In genomic region chr5:10441083-10441991, GRCh38 we compare ENCODE assay signal across 8 cellular contexts. TPM values are rescaled to one million over a fixed set of nuclear protein-coding genes. Genes with fewer than 3 reads are reported as not detected.
DNase-seq lines count a peak whose midpoint lies in the region; ATAC-seq, FAIRE-seq and TF ChIP-seq lines count a peak whose summit lies in the region.

TSS of gene ROPN1L (plus strand) at chr5:10441879. CDS start at chr5:10442168, 289 bp downstream.

- H3K9me3 Mint-ChIP-seq in naive thymus-derived CD4-positive, alpha-beta T cell = peaks cover 0 to 11% (median 0%) of the 10 kb centered on the region in 11 donors
- H3K9me3 Mint-ChIP-seq in stimulated activated memory B cell treated with anti-CD40 and anti-IgM and Interleukin-4, amounts not matched to agents 10 μg/mL and 1 μg/mL and 100 μg/mL, for 72 hours = no peaks in the 10 kb centered on the region

- H3K27me3 Mint-ChIP-seq in naive thymus-derived CD4-positive, alpha-beta T cell = peaks cover 0 to 7% (median 0%) of the 10 kb centered on the region in 5 donors
- no peaks in the 10 kb centered on the region for H3K27me3 Mint-ChIP-seq in stimulated activated memory B cell treated with anti-CD40 and anti-IgM and Interleukin-4, amounts not matched to agents 10 μg/mL and 1 μg/mL and 100 μg/mL, for 72 hours

- peaks cover 6% of the 10 kb centered on the region for H3K4me1 ChIP-seq in fibroblast of lung (ENCODE audit: control insufficient read depth, extremely low read depth, insufficient read depth, low read length)
- H3K4me1 ChIP-seq in naive thymus-derived CD4-positive, alpha-beta T cell (ENCODE audit: control insufficient read depth in 2 of 2, insufficient read depth in 2 of 2, low read length in 2 of 2) = peaks cover 35 to 44% of the 10 kb centered on the region in 2 donors

- peak within 1 kb of the TSS; percentile 66 for H3K4me3 ChIP-seq in Jurkat, Clone E6-1 (ENCODE audit: low read length)
- peak within 1 kb of the TSS; percentile 53 to 71 (median 59) for H3K4me3 ChIP-seq in fibroblast of lung (replicated peaks in 1 of 4; ENCODE audit: control extremely low read depth in 1 of 4, insufficient read depth in 1 of 4, low read depth in 3 of 4, low read length in 4 of 4)
- peak within 1 kb of the TSS; percentile 97 for H3K4me3 ChIP-seq in naive thymus-derived CD4-positive, alpha-beta T cell (ENCODE audit: low read length)

- H3K9ac ChIP-seq in fibroblast of lung (ENCODE audit: insufficient read depth, low read length) = peak within 1 kb of the TSS; percentile 45

- H3K27me3 ChIP-seq in fibroblast of lung (ENCODE audit: control insufficient read depth, insufficient read depth, low read length) = no peaks in the 10 kb centered on the region
- no peaks in the 10 kb centered on the region for H3K27me3 ChIP-seq in naive thymus-derived CD4-positive, alpha-beta T cell (ENCODE audit: control insufficient read depth in 2 of 2, insufficient read depth in 2 of 2, low read length in 2 of 2)

- H3K27ac Mint-ChIP-seq in naive thymus-derived CD4-positive, alpha-beta T cell = peak within 1 kb of the TSS in 8 of 9 donors; percentile 31 to 82 (median 68)
- H3K27ac Mint-ChIP-seq in stimulated activated memory B cell treated with anti-CD40 and anti-IgM and Interleukin-4, amounts not matched to agents 10 μg/mL and 1 μg/mL and 100 μg/mL, for 72 hours = peak within 1 kb of the TSS; percentile 19

- H3K36me3 Mint-ChIP-seq in naive thymus-derived CD4-positive, alpha-beta T cell = peaks cover 0 to 26% (median 4%) of the 10 kb centered on the region in 5 donors
- no peaks in the 10 kb centered on the region for H3K36me3 Mint-ChIP-seq in stimulated activated memory B cell treated with anti-CD40 and anti-IgM and Interleukin-4, amounts not matched to agents 10 μg/mL and 1 μg/mL and 100 μg/mL, for 72 hours

- CTCF ChIA-PET in naive thymus-derived CD4-positive, alpha-beta T cell (lab: Charles Lee) = interaction anchor here (3.1 kb wide), 1 partner anchor 11 kb away, joined by 9 read pairs; no protein-coding TSS in a partner anchor

- no peaks in the 10 kb centered on the region for H3K79me2 ChIP-seq in fibroblast of lung (ENCODE audit: control insufficient read depth, insufficient read depth, low read length)

- peak within 1 kb of the TSS; percentile 98 for H3K4me2 ChIP-seq in fibroblast of lung (ENCODE audit: extremely low read depth, insufficient read depth, low read length)

- peak within 1 kb of the TSS; percentile 77 for H2AFZ ChIP-seq in fibroblast of lung (ENCODE audit: low read length)

- no peak for TF ChIP-seq CTCF in fibroblast of lung (conservative IDR thresholded peaks at IDR 0.05 in 1 of 2, IDR thresholded peaks at IDR 0.05 in 1 of 2; ENCODE audit: low read depth in 1 of 2, low read length in 2 of 2)

- POLR2A ChIA-PET in naive thymus-derived CD4-positive, alpha-beta T cell (lab: Charles Lee) = interaction anchor here (0.5 to 1.1 kb wide), 5 partner anchors 12 to 191 kb away, joined by 3 to 5 read pairs (median 4); partner anchors contain the start of genes ATPSCKMT, CCT5 and MARCHF6

- H3K27ac ChIP-seq in fibroblast of lung (ENCODE audit: insufficient read depth, low read length) = peak within 1 kb of the TSS; percentile 42
- peak within 1 kb of the TSS; percentile 68 for H3K27ac ChIP-seq in naive thymus-derived CD4-positive, alpha-beta T cell (ENCODE audit: low read depth, low read length)

- intact Hi-C loops in naive thymus-derived CD4-positive, alpha-beta T cell (cut with micrococcal nuclease) = loop anchor here (1.0 to 5.0 kb wide), 7 partner anchors 17 to 319 kb away; partner anchors contain the start of genes ANKRD33B (in 2 of the 2), CCT5 (in 2 of the 2), MARCHF6 (in 2 of the 2) and CMBL (in 1 of the 2)

- peak within 1 kb of the TSS; percentile 83 to 94 (median 87) for H3K4me3 Mint-ChIP-seq in naive thymus-derived CD4-positive, alpha-beta T cell
- H3K4me3 Mint-ChIP-seq in stimulated activated memory B cell treated with anti-CD40 and anti-IgM and Interleukin-4, amounts not matched to agents 10 μg/mL and 1 μg/mL and 100 μg/mL, for 72 hours = peak within 1 kb of the TSS; percentile 88

- no peak for FAIRE-seq in RCC 7860 (lab: Jason Lieb, UNC)

- no peaks in the 10 kb centered on the region for H4K20me1 ChIP-seq in fibroblast of lung (ENCODE audit: control insufficient read depth, extremely low read depth, insufficient read depth, low read length)

- DNase-seq in DMS79 (lab: John Stamatoyannopoulos, UW) (peak; percentile 72), RCC 7860 (ENCODE audit: low spot score) (peak; percentile 77), fibroblast of lung (ENCODE audit: low read depth in 2 of 2) (peak; percentile 81 to 86)
- peak; percentile 48 for DNase-seq in Jurkat, Clone E6-1 (ENCODE audit: low read depth, low spot score)
- DNase-seq in activated T-helper 1 cell treated with anti-CD3 and anti-CD28 coated beads, Interleukin-2, amount 50 U/mL, for 16 hours (ENCODE audit: low read depth in 1 of 2, low spot score in 1 of 2) = peak; percentile 52 to 71
- peak; percentile 64 to 89 (median 75) for DNase-seq in naive thymus-derived CD4-positive, alpha-beta T cell

- ATAC-seq in GM21737 (IDR thresholded peaks at IDR 0.05; ENCODE audit: unreplicated experiment) = peak; percentile 98
- peak; percentile 97 for ATAC-seq in naive thymus-derived CD4-positive, alpha-beta T cell
- ATAC-seq in stimulated activated memory B cell treated with anti-CD40 and anti-IgM and Interleukin-4, amounts not matched to agents 10 μg/mL and 1 μg/mL and 100 μg/mL, for 72 hours = peak; percentile 98

- peaks cover 36 to 58% (median 49%) of the 10 kb centered on the region in 7 donors for H3K4me1 Mint-ChIP-seq in naive thymus-derived CD4-positive, alpha-beta T cell
- H3K4me1 Mint-ChIP-seq in stimulated activated memory B cell treated with anti-CD40 and anti-IgM and Interleukin-4, amounts not matched to agents 10 μg/mL and 1 μg/mL and 100 μg/mL, for 72 hours = peaks cover 32% of the 10 kb centered on the region

- H3K9me3 ChIP-seq in fibroblast of lung (ENCODE audit: control insufficient read depth, insufficient read depth, low read depth, low read length) = no peaks in the 10 kb centered on the region
- no peaks in the 10 kb centered on the region for H3K9me3 ChIP-seq in naive thymus-derived CD4-positive, alpha-beta T cell (ENCODE audit: control insufficient read depth in 2 of 3, low read length in 3 of 3)

- no peaks in the 10 kb centered on the region for H3K36me3 ChIP-seq in fibroblast of lung (ENCODE audit: control insufficient read depth, insufficient read depth, low read length)
- no peaks in the 10 kb centered on the region for H3K36me3 ChIP-seq in naive thymus-derived CD4-positive, alpha-beta T cell (ENCODE audit: control insufficient read depth in 2 of 3, insufficient read depth in 3 of 3, low read length in 3 of 3)

RNA-seq across cellular contexts. Expression of gene ROPN1L, which starts in this region (rescaled TPM):
- polyA plus RNA-seq in Jurkat, Clone E6-1 (2012; ENCODE audit: insufficient read depth, insufficient read length) = 0.82 TPM
- total RNA-seq in fibroblast of lung = 0.17 and 0.26 TPM in 2 replicates
- 0.26 and 0.50 TPM in 2 replicates for polyA plus RNA-seq in fibroblast of lung
- polyA plus RNA-seq in fibroblast of lung (2012) = 0.33 and 0.55 TPM in 2 replicates
- not detected in 2 replicates for polyA minus RNA-seq in fibroblast of lung (ENCODE audit: low replicate concordance)
- 1 to 10 TPM in 2 of 5 experiments, under 1 TPM in 3; 0.32 to 2.6 (median 0.61) TPM for total RNA-seq in naive thymus-derived CD4-positive, alpha-beta T cell
- 1 to 10 TPM; 1.4 to 1.9 TPM for polyA plus RNA-seq in naive thymus-derived CD4-positive, alpha-beta T cell

Comparison
In these comparisons a context has a peak if more than half of its experiments do, and no peak if none do; other contexts are left out.
1. Peak in every context shown above with its lines: DNase-seq, ATAC-seq, H3K4me3 ChIP-seq and H3K27ac ChIP-seq.
2. Peak in DNase-seq, H3K4me3 ChIP-seq, H3K27ac ChIP-seq, H3K9ac ChIP-seq and H3K4me2 ChIP-seq in fibroblast of lung; RNA of the gene not detected or under 1 TPM.